Comparison of ENCODE assay signal across 25 cellular contexts in the genomic region with DNA sequence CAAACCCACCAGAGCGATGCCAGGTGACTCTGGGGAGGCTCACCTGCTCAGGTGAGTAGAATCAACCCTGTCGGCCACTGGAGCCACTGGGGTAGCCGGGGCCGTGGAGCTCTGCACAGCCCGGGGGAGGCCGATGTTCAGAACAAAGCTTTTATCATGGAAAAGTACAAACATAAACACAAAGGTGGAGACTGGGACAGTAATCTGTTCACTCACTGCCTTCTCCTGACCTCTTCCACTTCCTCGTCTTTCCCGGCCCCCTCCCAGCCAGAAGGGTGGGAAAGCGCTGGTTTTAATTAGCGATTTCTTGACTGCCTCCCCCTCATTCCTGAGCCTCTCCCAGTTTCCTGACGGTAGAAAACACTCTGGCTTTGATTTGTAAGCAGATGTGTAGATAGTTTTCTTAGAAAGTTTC. TPM values are rescaled to one million over a fixed set of nuclear protein-coding genes. Genes with fewer than 3 reads are reported as not detected.
DNase-seq lines count a peak whose midpoint lies in the region; ATAC-seq, FAIRE-seq and TF ChIP-seq lines count a peak whose summit lies in the region.
"Had no signal": no experiment of that assay in that cellular context is flagged by ENCODE, and none has a peak within 500 bp of the region (broad histone marks: within the 10 kb centered on the region; RNA-seq: fewer than 3 reads in every experiment).

No MANE protein-coding gene starts in this region.

- TF ChIP-seq CTCF in HFF-Myc (IDR thresholded peaks at IDR 0.05; ENCODE audit: low read depth, low read length, missing control alignments), result no peak
- TF ChIP-seq CTCF in upper lobe of right lung (IDR thresholded peaks at IDR 0.05), result no peak

- H2BK120ac ChIP-seq in mesenchymal stem cell (ENCODE audit: low read depth, low read length), result no peak overlapping the region

- WGBS in mesenchymal stem cell, result 49% methylated on average over 10 of the region's 11 CpGs

- H2AK5ac ChIP-seq in mesenchymal stem cell (ENCODE audit: low read length, severe bottlenecking), result no peak overlapping the region

- peak; percentile 56 for DNase-seq in AG08395 (ENCODE audit: low spot score)
- peak; percentile 81 for DNase-seq in HFF-Myc (ENCODE audit: extremely low read depth, low read depth)
- no peak for DNase-seq in mesenchymal stem cell
- no peak for DNase-seq in activated naive CD4-positive, alpha-beta T cell (lab: John Stamatoyannopoulos, UW)
- no peak for DNase-seq in upper lobe of right lung
- DNase-seq in hypothalamus (lab: John Stamatoyannopoulos, UW), result no peak
- DNase-seq in T-helper 9 cell, result no peak
- DNase-seq: activated CD4-positive, alpha-beta T cell treated with anti-CD3 and anti-CD28 coated beads for 48 hours; activated CD8-positive, alpha-beta memory T cell treated with anti-CD3 and anti-CD28 coated beads, Interleukin-2, amount 50 U/mL, for 48 hours; activated gamma-delta T cell treated with Interleukin-2 at 50 U/mL for 16 hours; Caco-2; colonic mucosa; mesendoderm; NCI-H187 treated with DMSO at 0.1 percent for 48 hours; NCI-H446 treated with DMSO at 0.1 percent for 48 hours; stimulated activated naive B cell treated with anti-CD40 and anti-IgM and Interleukin-4, amounts not matched to agents 10 μg/mL and 1 μg/mL and 100 μg/mL, for 72 hours had no signal

- no peak overlapping the region for H3K4ac ChIP-seq in mesenchymal stem cell (ENCODE audit: low read depth in 1 of 2, low read length in 2 of 2)

- peak overlapping the region; percentile 85 for H2BK15ac ChIP-seq in mesenchymal stem cell (ENCODE audit: low read depth, poor library complexity, severe bottlenecking)

- H3K23ac ChIP-seq in mesenchymal stem cell (ENCODE audit: low read length in 2 of 2), result no peak overlapping the region

- H3K27ac ChIP-seq in mesenchymal stem cell (ENCODE audit: low read length, poor library complexity, severe bottlenecking), result no peak overlapping the region
- H3K27ac ChIP-seq in upper lobe of right lung, result no peak overlapping the region
- H3K27ac ChIP-seq: colonic mucosa had no signal

- H4K8ac ChIP-seq in mesenchymal stem cell (ENCODE audit: low read length), result peak overlapping the region; percentile 43

- H2BK5ac ChIP-seq in mesenchymal stem cell (ENCODE audit: low read depth, low read length, poor library complexity, severe bottlenecking), result no peak overlapping the region

- H3K36me3 ChIP-seq in mesenchymal stem cell (ENCODE audit: control insufficient read depth in 1 of 2, insufficient read depth in 2 of 2, low read depth in 1 of 2, low read length in 2 of 2) (no peaks in the 10 kb centered on the region), upper lobe of right lung (no peaks in the 10 kb centered on the region)
- H3K36me3 ChIP-seq: colonic mucosa had no signal

- H3K4me1 ChIP-seq in mesenchymal stem cell (ENCODE audit: control insufficient read depth, insufficient read depth, low read depth, low read length), result peaks cover 18% of the 10 kb centered on the region
- H3K4me1 ChIP-seq in upper lobe of right lung, result no peaks in the 10 kb centered on the region

- H3K14ac ChIP-seq in mesenchymal stem cell (ENCODE audit: low read length in 2 of 2), result no peak overlapping the region

- H3K27me3 ChIP-seq in mesenchymal stem cell (ENCODE audit: control insufficient read depth in 1 of 2, insufficient read depth in 1 of 2, low read length in 2 of 2), result peaks cover 9 to 16% of the 10 kb centered on the region in 2 experiments
- H3K27me3 ChIP-seq in upper lobe of right lung, result peaks cover 14% of the 10 kb centered on the region
- H3K27me3 ChIP-seq: colonic mucosa had no signal

- no peak overlapping the region for H3K18ac ChIP-seq in mesenchymal stem cell (ENCODE audit: low read depth in 1 of 2, low read length in 2 of 2)

- H3K4me3 ChIP-seq in HFF-Myc (replicated peaks; ENCODE audit: low read depth, low read length) (peak overlapping the region; percentile 30), mesenchymal stem cell (ENCODE audit: insufficient read depth in 1 of 2, low read depth in 1 of 2, low read length in 2 of 2) (peak overlapping the region in 1 of 2 experiments; percentile 62), upper lobe of right lung (no peak overlapping the region)
- H3K4me3 ChIP-seq: colonic mucosa had no signal

- intact Hi-C loops in upper lobe of right lung (cut with DNase I), result no loop called here

- H4K91ac ChIP-seq in mesenchymal stem cell (ENCODE audit: low read length), result no peak overlapping the region

- no peak for ATAC-seq in upper lobe of right lung
- ATAC-seq: stimulated activated naive B cell treated with anti-CD40 and anti-IgM and Interleukin-4, amounts not matched to agents 10 μg/mL and 1 μg/mL and 100 μg/mL, for 72 hours had no signal

- H3K79me1 ChIP-seq in mesenchymal stem cell (replicated peaks; ENCODE audit: low read length, poor library complexity, severe bottlenecking), result no peaks in the 10 kb centered on the region

- H3K9me3 ChIP-seq in mesenchymal stem cell (ENCODE audit: control insufficient read depth, low read length) (no peaks in the 10 kb centered on the region), upper lobe of right lung (no peaks in the 10 kb centered on the region)
- H3K9me3 ChIP-seq: Caco-2, colonic mucosa had no signal

- H3K4me2 ChIP-seq in mesenchymal stem cell (ENCODE audit: low read length, poor library complexity, severe bottlenecking), result no peak overlapping the region

- peak; percentile 74 for FAIRE-seq in endometrium (lab: Jason Lieb, UNC)
- FAIRE-seq: astrocyte, keratinocyte had no signal

- H3K9ac ChIP-seq in mesenchymal stem cell (ENCODE audit: low read length), result peak overlapping the region; percentile 62

- H2BK12ac ChIP-seq in mesenchymal stem cell (ENCODE audit: low read length in 2 of 2), result no peak overlapping the region

- no peak overlapping the region for H2AFZ ChIP-seq in mesenchymal stem cell (ENCODE audit: low read depth, low read length)

RNA-seq across cellular contexts. Expression of gene TEX19, which starts 9.8 kb away (rescaled TPM):
- 0.03 TPM for polyA plus RNA-seq in mesenchymal stem cell (2013, experiment 1 of 2)
- not detected for polyA plus RNA-seq in mesenchymal stem cell (2013, experiment 2 of 2)
- total RNA-seq in upper lobe of right lung, result not detected
- total RNA-seq: astrocyte, colonic mucosa, epithelial cell of proximal tubule, MCF 10A, urinary bladder had no signal
- polyA plus RNA-seq: keratinocyte, neural cell, urinary bladder had no signal

RNA-seq across cellular contexts. Expression of gene SECTM1, which starts 15.7 kb away (rescaled TPM):
- 3.1 TPM for polyA plus RNA-seq in mesenchymal stem cell (2013, experiment 1 of 2)
- polyA plus RNA-seq in mesenchymal stem cell (2013, experiment 2 of 2), result 3.2 TPM
- total RNA-seq in upper lobe of right lung, result 26.4 TPM
- polyA plus RNA-seq: neural cell had no signal

RNA-seq across cellular contexts. Expression of gene UTS2R, which starts 22.3 kb away (rescaled TPM):
- not detected for polyA plus RNA-seq in mesenchymal stem cell (2013, experiment 1 of 2)
- polyA plus RNA-seq in mesenchymal stem cell (2013, experiment 2 of 2), result not detected
- not detected for total RNA-seq in upper lobe of right lung
- total RNA-seq: astrocyte, colonic mucosa, epithelial cell of proximal tubule, MCF 10A, SK-MEL-5, urinary bladder had no signal
- polyA plus RNA-seq: keratinocyte, neural cell, urinary bladder had no signal

RNA-seq across cellular contexts. Expression of gene CD7, which starts 31.9 kb away (rescaled TPM):
- polyA plus RNA-seq in mesenchymal stem cell (2013, experiment 1 of 2), result 0.03 TPM
- polyA plus RNA-seq in mesenchymal stem cell (2013, experiment 2 of 2), result 0.12 TPM
- total RNA-seq in upper lobe of right lung, result 7.2 TPM
- total RNA-seq: A673, epithelial cell of proximal tubule, SK-MEL-5 had no signal
- polyA plus RNA-seq: keratinocyte, neural cell had no signal

Comparison
In these comparisons a context has a peak if more than half of its experiments do, and no peak if none do; other contexts are left out.
1. DNase-seq: peak in AG08395 (single experiment) and HFF-Myc (single experiment); none in mesenchymal stem cell (single experiment), activated naive CD4-positive, alpha-beta T cell (0 of 4), upper lobe of right lung (single experiment), hypothalamus (0 of 51) and T-helper 9 cell (single experiment).